In genomic region chr12:24996102-24996797, GRCh38 we compare ENCODE assay signal across 15 cellular contexts. TPM values are rescaled to one million over a fixed set of nuclear protein-coding genes. Genes with fewer than 3 reads are reported as not detected.
DNase-seq lines count a peak whose midpoint lies in the region; ATAC-seq, FAIRE-seq and TF ChIP-seq lines count a peak whose summit lies in the region.
"Had no signal": no experiment of that assay in that cellular context is flagged by ENCODE, and none has a peak within 500 bp of the region (broad histone marks: within the 10 kb centered on the region; RNA-seq: fewer than 3 reads in every experiment).

No MANE protein-coding gene starts in this region.

- CTCF ChIA-PET in OCI-LY7 (lab: Charles Lee; ENCODE audit: unreplicated experiment): interaction anchor here (0.9 to 2.3 kb wide), 5 partner anchors 29 to 60 kb away, joined by 3 to 12 read pairs (median 4); no protein-coding TSS in a partner anchor

- peak overlapping the region; percentile 93 for H3K4me2 ChIP-seq in OCI-LY7 (ENCODE audit: low read length)

- H3K36me3 ChIP-seq in OCI-LY7 (ENCODE audit: insufficient read depth, low read length) (no peaks in the 10 kb centered on the region), left ventricle myocardium inferior (no peaks in the 10 kb centered on the region)
- H3K36me3 ChIP-seq: ascending aorta had no signal

- FAIRE-seq in D721Med (lab: Jason Lieb, UNC) (peak; percentile 69), frontal cortex (lab: Jason Lieb, UNC) (no peak)
- FAIRE-seq: G401.6 had no signal

- H3K27me3 ChIP-seq in left ventricle myocardium inferior (ENCODE audit: low read depth): no peaks in the 10 kb centered on the region
- H3K27me3 ChIP-seq: ascending aorta had no signal

- H2AFZ ChIP-seq in OCI-LY7 (ENCODE audit: low read length): peak overlapping the region; percentile 9; the same call in 1 of the 2 replicates

- H3K4me1 ChIP-seq in OCI-LY7 (ENCODE audit: insufficient read depth, low read length, poor library complexity, severe bottlenecking) (peaks cover 97% of the 10 kb centered on the region), left ventricle myocardium inferior (peaks cover 9% of the 10 kb centered on the region)

- BruUV-seq in OCI-LY7 (replicated peaks; lab: Mats Ljungman, UMichigan): no TSS peak

- H3K9me2 ChIP-seq in OCI-LY7 (ENCODE audit: insufficient read depth, low read length): no peaks in the 10 kb centered on the region

- H3K4me3 ChIP-seq in OCI-LY7 (ENCODE audit: low read depth, low read length, poor library complexity, severe bottlenecking) (peak overlapping the region; percentile 63), left ventricle myocardium inferior (no peak overlapping the region)
- H3K4me3 ChIP-seq: ascending aorta had no signal

- intact Hi-C loops in OCI-LY7 (cut with micrococcal nuclease; ENCODE audit: unreplicated experiment) (no loop called here), left ventricle myocardium inferior (cut with micrococcal nuclease) (no loop called here)

- POLR2A ChIA-PET in OCI-LY7 (lab: Charles Lee): interaction anchor here (0.7 to 17.9 kb wide), 11 partner anchors 9 to 839 kb away, joined by 3 to 911 read pairs (median 6); a partner anchor contains a TSS

- in situ Hi-C loops in G401 (cut with HindIII; ENCODE audit: low sequenced_read_pairs): no loop called here

- H4K20me1 ChIP-seq in OCI-LY7 (ENCODE audit: insufficient read depth, low read length): no peaks in the 10 kb centered on the region

- DNase-seq in D721Med (ENCODE audit: insufficient read length, low spot score) (no peak), OCI-LY7 (ENCODE audit: low spot score) (peak; percentile 75), G401 (ENCODE audit: low spot score) (no peak), frontal cortex (ENCODE audit: low spot score in 2 of 2) (no peak), left ventricle myocardium inferior (no peak)
- DNase-seq: activated effector memory CD4-positive, alpha-beta T cell treated with anti-CD3 and anti-CD28 coated beads, Interleukin-2, amount 50 U/mL, for 16 hours; COR-L47; NCI-H2081; substantia nigra; T-helper 1 cell had no signal

- H3K79me2 ChIP-seq in OCI-LY7 (ENCODE audit: insufficient read depth, low read depth, low read length): peaks cover 63% of the 10 kb centered on the region; the same call in 1 of the 2 replicates

- H3K27ac ChIP-seq in OCI-LY7 (ENCODE audit: low read depth, low read length, poor library complexity, severe bottlenecking) (peak overlapping the region; percentile 98), left ventricle myocardium inferior (replicated peaks) (no peak overlapping the region)

- H3K9me3 ChIP-seq in OCI-LY7 (ENCODE audit: low read length): no peaks in the 10 kb centered on the region
- H3K9me3 ChIP-seq in left ventricle myocardium inferior (replicated peaks): no peaks in the 10 kb centered on the region
- H3K9me3 ChIP-seq: ascending aorta had no signal

- ATAC-seq in GM18867 (IDR thresholded peaks at IDR 0.05; ENCODE audit: unreplicated experiment): peak; percentile 31
- peak; percentile 24 for ATAC-seq in HG03432 (IDR thresholded peaks at IDR 0.05; ENCODE audit: unreplicated experiment)
- ATAC-seq in GM18861 (IDR thresholded peaks at IDR 0.05; ENCODE audit: unreplicated experiment): no peak

- TF ChIP-seq CTCF in D721Med (IDR thresholded peaks at IDR 0.05; ENCODE audit: insufficient read depth, missing control alignments) (no peak), OCI-LY7 (conservative IDR thresholded peaks at IDR 0.05; ENCODE audit: low read length) (0 out of 2 replicates have a peak, but pooled peaks have one; percentile 19), left ventricle myocardium inferior (IDR thresholded peaks at IDR 0.05; ENCODE audit: borderline replicate concordance) (no peak)

RNA-seq across cellular contexts. Expression of gene BCAT1, which starts 47.3 kb away (rescaled TPM):
- total RNA-seq in OCI-LY7 (2014; rRNA removed; shearing (Covaris generic)): 116 and 121 TPM in 2 replicates
- total RNA-seq in OCI-LY7 (2022) (194 and 207 TPM in 2 replicates), frontal cortex (48.5 TPM), left ventricle myocardium inferior (4.3 TPM)
- total RNA-seq in G401 (2014; rRNA removed; shearing (Covaris generic)): 0.81 and 4.1 TPM in 2 replicates
